7 cellular contexts compared by ENCODE assay signal in genomic region chr22:50626856-50627451, GRCh38. TPM values are rescaled to one million over a fixed set of nuclear protein-coding genes. Genes with fewer than 3 reads are reported as not detected.
DNase-seq lines count a peak whose midpoint lies in the region; ATAC-seq and TF ChIP-seq lines count a peak whose summit lies in the region.
"Had no signal": no experiment of that assay in that cellular context is flagged by ENCODE, and none has a peak within 500 bp of the region (broad histone marks: within the 10 kb centered on the region; RNA-seq: fewer than 3 reads in every experiment).

No MANE protein-coding gene starts in this region.

- no peaks in the 10 kb centered on the region for H3K27me3 Mint-ChIP-seq in activated T-cell treated with anti-CD3 and anti-CD28 coated beads, Interleukin-2, amount 50 U/mL, for 24 hours

- no peak for DNase-seq in activated T-cell treated with anti-CD3 and anti-CD28 coated beads, Interleukin-2, amount 50 U/mL, for 24 hours
- no peak for DNase-seq in activated T-cell treated with anti-CD3 and anti-CD28 coated beads, Interleukin-2, amount 50 U/mL, for 1 hour
- DNase-seq in heart right ventricle, result no peak
- DNase-seq in GM13977 (ENCODE audit: low spot score), result no peak
- no peak for DNase-seq in adrenal gland
- DNase-seq: NCI-H446 had no signal

- no peaks in the 10 kb centered on the region for H3K9me3 ChIP-seq in heart right ventricle
- H3K9me3 ChIP-seq in thymus (ENCODE audit: control insufficient read depth), result no peaks in the 10 kb centered on the region
- H3K9me3 ChIP-seq in adrenal gland (replicated peaks in 1 of 3), result no peaks in the 10 kb centered on the region

- H3K4me3 Mint-ChIP-seq in activated T-cell treated with anti-CD3 and anti-CD28 coated beads, Interleukin-2, amount 50 U/mL, for 24 hours, result peak overlapping the region; percentile 88

- H3K36me3 ChIP-seq in heart right ventricle (peaks cover 0 to 18% (median 0%) of the 10 kb centered on the region in 9 donors), thymus (ENCODE audit: control insufficient read depth, insufficient read depth) (peaks cover 19% of the 10 kb centered on the region), adrenal gland (replicated peaks in 1 of 2) (no peaks in the 10 kb centered on the region)

- H3K27me3 ChIP-seq in heart right ventricle (no peaks in the 10 kb centered on the region), thymus (ENCODE audit: control insufficient read depth, insufficient read depth) (no peaks in the 10 kb centered on the region), adrenal gland (no peaks in the 10 kb centered on the region)

- no peak for TF ChIP-seq POLR2A in adrenal gland (IDR thresholded peaks at IDR 0.05)

- H3K4me1 ChIP-seq in heart right ventricle (peaks cover 7 to 42% (median 32%) of the 10 kb centered on the region in 9 donors), thymus (ENCODE audit: control insufficient read depth, insufficient read depth, low read length) (peaks cover 11% of the 10 kb centered on the region), adrenal gland (replicated peaks in 1 of 2) (peaks cover 13 to 14% of the 10 kb centered on the region in 2 donors)

- intact Hi-C loops in heart right ventricle (cut with DNase I), result loop anchor here in 6 of 10 donors (5.0 kb wide), 5 partner anchors 45 to 85 kb away; partner anchors contain the start of gene SHANK3 (in 2 of the 6)
- intact Hi-C loops in adrenal gland (cut with DNase I), result no loop called here

- ATAC-seq in heart right ventricle, result peak in 3 of 8 donors; percentile 1 to 31 (median 3)

- H3K27ac Mint-ChIP-seq in activated T-cell treated with anti-CD3 and anti-CD28 coated beads, Interleukin-2, amount 50 U/mL, for 24 hours, result peak overlapping the region; percentile 83

- in situ Hi-C loops in GM13977 (cut with MboI; ENCODE audit: low pct_unique_long_range_greater_than_20kb, low sequenced_read_pairs, unreplicated experiment), result no loop called here

- H3K27ac ChIP-seq in heart right ventricle (peak overlapping the region; percentile 69 to 93 (median 84)), thymus (ENCODE audit: low read depth) (peak overlapping the region; percentile 53), adrenal gland (no peak overlapping the region)

- H3K9me3 Mint-ChIP-seq in activated T-cell treated with anti-CD3 and anti-CD28 coated beads, Interleukin-2, amount 50 U/mL, for 24 hours, result no peaks in the 10 kb centered on the region

- WGBS in heart right ventricle, 2 donors, result 68 to 83% methylated on average over 32 of the region's 32 CpGs
- WGBS in thymus, result 97% methylated on average over 32 of the region's 32 CpGs
- 89 to 96% (median 92%) methylated on average over 13 to 32 of the region's 32 CpGs for WGBS in adrenal gland, 4 donors

- peaks cover 15% of the 10 kb centered on the region for H3K36me3 Mint-ChIP-seq in activated T-cell treated with anti-CD3 and anti-CD28 coated beads, Interleukin-2, amount 50 U/mL, for 24 hours (ENCODE audit: low read depth)

- peaks cover 34% of the 10 kb centered on the region for H3K4me1 Mint-ChIP-seq in activated T-cell treated with anti-CD3 and anti-CD28 coated beads, Interleukin-2, amount 50 U/mL, for 24 hours (ENCODE audit: low read depth)

- no peak for TF ChIP-seq CTCF in heart right ventricle (IDR thresholded peaks at IDR 0.05)
- no peak for TF ChIP-seq CTCF in GM13977 (IDR thresholded peaks at IDR 0.05; ENCODE audit: extremely low read depth, insufficient read depth, missing control alignments)
- TF ChIP-seq CTCF in adrenal gland (IDR thresholded peaks at IDR 0.05), result no peak

- H3K4me3 ChIP-seq in heart right ventricle (peak overlapping the region; percentile 41 to 95 (median 82)), thymus (ENCODE audit: low read length) (no peak overlapping the region), adrenal gland (peak overlapping the region in 2 of 4 donors; percentile 37 to 96)

RNA-seq across cellular contexts. Expression of gene ARSA, which starts 1.0 kb away (rescaled TPM):
- 10 to 100 TPM; 19.6 to 33.3 (median 26.0) TPM for total RNA-seq in heart right ventricle
- 10 to 100 TPM; 17.5 to 62.3 TPM for polyA plus RNA-seq in heart right ventricle
- polyA plus RNA-seq in thymus, result 63.3 TPM
- total RNA-seq in adrenal gland, result 10 to 100 TPM; 35.6 to 87.8 (median 67.5) TPM
- 100 to 1,000 TPM in 2 of 3 donors, 1 to 10 TPM in 1; 5.5 to 168 (median 103) TPM for polyA plus RNA-seq in adrenal gland

RNA-seq across cellular contexts. Expression of gene MAPK8IP2, which starts 26.4 kb away (rescaled TPM):
- total RNA-seq in heart right ventricle (under 1 TPM; 0.08 to 0.52 (median 0.27) TPM), adrenal gland (10 to 100 TPM; 14.8 to 30.1 (median 20.7) TPM)
- polyA plus RNA-seq in heart right ventricle (under 1 TPM; 0.22 to 0.49 TPM), thymus (0.96 TPM), adrenal gland (10 to 100 TPM in 1 of 3 donors, 1 to 10 TPM in 2; 4.4 to 13.4 (median 5.0) TPM)

RNA-seq across cellular contexts. Expression of gene CHKB, which starts 44.3 kb away (rescaled TPM):
- 10 to 100 TPM; 31.7 to 60.1 (median 39.9) TPM for total RNA-seq in heart right ventricle
- 100 to 1,000 TPM in 1 of 2 donors, 10 to 100 TPM in 1; 27.1 to 251 TPM for polyA plus RNA-seq in heart right ventricle
- 299 TPM for polyA plus RNA-seq in thymus
- 100 to 1,000 TPM in 3 of 8 donors, 10 to 100 TPM in 5; 34.1 to 110 (median 78.6) TPM for total RNA-seq in adrenal gland
- 100 to 1,000 TPM in 2 of 3 donors, 10 to 100 TPM in 1; 44.4 to 917 (median 477) TPM for polyA plus RNA-seq in adrenal gland

RNA-seq across cellular contexts. Expression of gene SHANK3, which starts 45.7 kb away (rescaled TPM):
- total RNA-seq in heart right ventricle, result 10 to 100 TPM; 19.9 to 36.9 (median 24.7) TPM
- polyA plus RNA-seq in heart right ventricle, result 10 to 100 TPM; 14.3 to 59.8 TPM
- 8.6 TPM for polyA plus RNA-seq in thymus
- 10 to 100 TPM in 3 of 8 donors, 1 to 10 TPM in 5; 5.4 to 26.1 (median 9.8) TPM for total RNA-seq in adrenal gland
- polyA plus RNA-seq in adrenal gland, result 10 to 100 TPM in 2 of 3 donors, under 1 TPM in 1; 0.88 to 44.0 (median 21.3) TPM

RNA-seq across cellular contexts. Expression of gene CPT1B, which starts 48.7 kb away (rescaled TPM):
- total RNA-seq in heart right ventricle (100 to 1,000 TPM; 135 to 487 (median 415) TPM), adrenal gland (10 to 100 TPM in 6 of 8 donors, 1 to 10 TPM in 2; 6.2 to 22.9 (median 16.5) TPM)
- polyA plus RNA-seq in heart right ventricle (100 to 1,000 TPM in 1 of 2 donors, 10 to 100 TPM in 1; 61.2 to 351 TPM), thymus (74.1 TPM), adrenal gland (10 to 100 TPM in 2 of 3 donors, 1 to 10 TPM in 1; 7.7 to 76.1 (median 28.7) TPM)

Comparison
In these comparisons a context has a peak if more than half of its experiments do, and no peak if none do; other contexts are left out.
1. H3K27ac ChIP-seq: peak in heart right ventricle (10 of 10) and thymus (single experiment); none in adrenal gland (0 of 5).
2. intact Hi-C loops: an anchor here in heart right ventricle (5.0 kb wide); none called in adrenal gland.